Comparison of ENCODE assay signal across 26 cellular contexts in genomic region chrX:125757794-125758564, GRCh38.
DNase-seq lines count a peak whose midpoint lies in the region; ATAC-seq, FAIRE-seq and TF ChIP-seq lines count a peak whose summit lies in the region.
"Had no signal": no experiment of that assay in that cellular context is flagged by ENCODE, and none has a peak within 500 bp of the region (broad histone marks: within the 10 kb centered on the region; RNA-seq: fewer than 3 reads in every experiment).

No MANE protein-coding gene starts in this region.

- BruUV-seq in PC-3 (replicated peaks; lab: Mats Ljungman, UMichigan) = no TSS peak

- H3K36me3 ChIP-seq in MG63 = no peaks in the 10 kb centered on the region
- H3K36me3 ChIP-seq in astrocyte (ENCODE audit: insufficient read depth, low read length) = no peaks in the 10 kb centered on the region
- H3K36me3 ChIP-seq in subcutaneous abdominal adipose tissue (ENCODE audit: control insufficient read depth in 5 of 5, insufficient read depth in 5 of 5, low read length in 5 of 5) = no peaks in the 10 kb centered on the region
- no peaks in the 10 kb centered on the region for H3K36me3 ChIP-seq in colonic mucosa
- no peaks in the 10 kb centered on the region for H3K36me3 ChIP-seq in PC-3 (ENCODE audit: low read depth, low read length)
- H3K36me3 ChIP-seq: BLaER1 treated with 17β-estradiol and CSF1 and Interleukin-3, amounts not matched to agents 10 nM and 100 nM; upper lobe of right lung had no signal

- intact Hi-C loops in colonic mucosa (cut with DNase I) = no loop called here
- intact Hi-C loops in PC-3 (cut with micrococcal nuclease) = no loop called here

- H3K9me3 Mint-ChIP-seq in astrocyte (ENCODE audit: unreplicated experiment) = peaks cover 4% of the 10 kb centered on the region
- H3K9me3 Mint-ChIP-seq: stimulated activated naive CD8-positive, alpha-beta T cell treated with anti-CD3 and anti-CD28 coated beads, Interleukin-15, amount 100 ng/mL, for 72 hours had no signal

- H3K9me3 ChIP-seq in MG63 (no peaks in the 10 kb centered on the region), astrocyte (ENCODE audit: insufficient read depth, low read depth, low read length) (no peaks in the 10 kb centered on the region), subcutaneous abdominal adipose tissue (ENCODE audit: control insufficient read depth in 5 of 5, low read length in 5 of 5) (peaks cover 0 to 9% (median 6%) of the 10 kb centered on the region in 5 donors), colonic mucosa (no peaks in the 10 kb centered on the region), PC-3 (ENCODE audit: low read length) (no peaks in the 10 kb centered on the region)
- H3K9me3 ChIP-seq: upper lobe of right lung had no signal

- no peaks in the 10 kb centered on the region for H3K79me2 ChIP-seq in astrocyte (ENCODE audit: insufficient read depth, low read length)
- no peaks in the 10 kb centered on the region for H3K79me2 ChIP-seq in PC-3 (ENCODE audit: low read length)

- H3K4me1 ChIP-seq in astrocyte (ENCODE audit: insufficient read depth, low read length) = no peaks in the 10 kb centered on the region
- H3K4me1 ChIP-seq in subcutaneous abdominal adipose tissue (ENCODE audit: control insufficient read depth in 5 of 5, insufficient read depth in 5 of 5, low read length in 5 of 5) = no peaks in the 10 kb centered on the region
- no peaks in the 10 kb centered on the region for H3K4me1 ChIP-seq in colonic mucosa
- no peaks in the 10 kb centered on the region for H3K4me1 ChIP-seq in PC-3 (ENCODE audit: insufficient read depth, low read length)
- H3K4me1 ChIP-seq: BLaER1 treated with 17β-estradiol and CSF1 and Interleukin-3, amounts not matched to agents 10 nM and 100 nM; upper lobe of right lung had no signal

- peak overlapping the region; percentile 18 for H3K27ac Mint-ChIP-seq in astrocyte (ENCODE audit: unreplicated experiment)
- H3K27ac Mint-ChIP-seq: activated naive CD8-positive, alpha-beta T cell treated with anti-CD3 and anti-CD28 coated beads for 36 hours; mesothelial cell of epicardium; natural killer cell treated with Interleukin-12 subunit alpha and Interleukin-12 subunit beta and Interleukin-15 and Interleukin-18, amount 100 ng/mL, for 72 hours; progenitor cell of endocrine pancreas; stimulated activated naive CD8-positive, alpha-beta T cell treated with anti-CD3 and anti-CD28 coated beads, Interleukin-15, amount 100 ng/mL, for 72 hours had no signal

- POLR2A ChIA-PET in PC-3 (lab: Charles Lee; ENCODE audit: unreplicated experiment) = no interaction called here

- H3K4me3 ChIP-seq in MG63 = no peak overlapping the region
- no peak overlapping the region for H3K4me3 ChIP-seq in astrocyte (ENCODE audit: insufficient read depth, low read depth, low read length)
- peak overlapping the region in 4 of 5 donors; percentile 4 to 31 (median 12) for H3K4me3 ChIP-seq in subcutaneous abdominal adipose tissue (ENCODE audit: low read depth in 1 of 5, low read length in 5 of 5)
- H3K4me3 ChIP-seq in colonic mucosa = no peak overlapping the region
- H3K4me3 ChIP-seq in PC-3 (ENCODE audit: low read length) = no peak overlapping the region
- H3K4me3 ChIP-seq: BLaER1 treated with 17β-estradiol and CSF1 and Interleukin-3, amounts not matched to agents 10 nM and 100 nM; upper lobe of right lung had no signal

- H4K20me1 ChIP-seq in astrocyte (ENCODE audit: insufficient read depth, low read length) (no peaks in the 10 kb centered on the region), PC-3 (ENCODE audit: low read length) (no peaks in the 10 kb centered on the region)
- H4K20me1 ChIP-seq: BLaER1 treated with 17β-estradiol and CSF1 and Interleukin-3, amounts not matched to agents 10 nM and 100 nM had no signal

- no peaks in the 10 kb centered on the region for H3F3A ChIP-seq in PC-3 (ENCODE audit: low read length, unreplicated experiment)

- DNase-seq in SHP77 (lab: John Stamatoyannopoulos, UW) = peak; percentile 10 to 29
- DNase-seq in SHP77 treated with DMSO at 0.1 percent for 48 hours (lab: John Stamatoyannopoulos, UW) = no peak
- DNase-seq in MG63 = peak; percentile 38
- no peak for DNase-seq in astrocyte (ENCODE audit: low read depth)
- DNase-seq in colonic mucosa = no peak
- DNase-seq in PC-3 = no peak
- DNase-seq in NCI-H128 (lab: John Stamatoyannopoulos, UW; ENCODE audit: unreplicated experiment) = no peak
- DNase-seq: 8988T; activated naive CD8-positive, alpha-beta T cell treated with anti-CD3 and anti-CD28 coated beads for 36 hours; GDM1; HCEC 1CT; KBM-7; NCI-H1092; NCI-H526; small intestine; stimulated activated CD4-positive, alpha-beta T cell treated with anti-CD3 and anti-CD28 coated beads, Interleukin-4, amount 100 ng/mL, for 1 hour; stimulated activated naive CD8-positive, alpha-beta T cell treated with anti-CD3 and anti-CD28 coated beads, Interleukin-15, amount 100 ng/mL, for 72 hours; upper lobe of right lung had no signal

- TF ChIP-seq CTCF in astrocyte (IDR thresholded peaks at IDR 0.05; ENCODE audit: insufficient read depth, low read depth, low read length) (no peak), colonic mucosa (IDR thresholded peaks at IDR 0.05) (no peak), PC-3 (conservative IDR thresholded peaks at IDR 0.05; ENCODE audit: low read depth, low read length) (no peak)

- no peak for FAIRE-seq in astrocyte (lab: Jason Lieb, UNC)
- FAIRE-seq: bronchial epithelial cell, frontal cortex, small intestine had no signal

- peaks cover 2% of the 10 kb centered on the region for H3K4me1 Mint-ChIP-seq in astrocyte (ENCODE audit: low read depth, unreplicated experiment)
- H3K4me1 Mint-ChIP-seq: activated naive CD8-positive, alpha-beta T cell treated with anti-CD3 and anti-CD28 coated beads for 36 hours; mesothelial cell of epicardium; stimulated activated naive CD8-positive, alpha-beta T cell treated with anti-CD3 and anti-CD28 coated beads, Interleukin-15, amount 100 ng/mL, for 72 hours had no signal

- no peaks in the 10 kb centered on the region for H3K9me2 ChIP-seq in PC-3 (replicated peaks; ENCODE audit: low read length)

- CTCF ChIA-PET in PC-3 (lab: Charles Lee) = no interaction called here

- H3K27me3 ChIP-seq in MG63 (no peaks in the 10 kb centered on the region), astrocyte (ENCODE audit: insufficient read depth, low read length) (no peaks in the 10 kb centered on the region), subcutaneous abdominal adipose tissue (ENCODE audit: control insufficient read depth in 5 of 5, insufficient read depth in 4 of 5, low read length in 5 of 5) (no peaks in the 10 kb centered on the region), colonic mucosa (no peaks in the 10 kb centered on the region), PC-3 (ENCODE audit: low read length) (no peaks in the 10 kb centered on the region)
- H3K27me3 ChIP-seq: upper lobe of right lung had no signal

- no peak overlapping the region for H3K9ac ChIP-seq in astrocyte (ENCODE audit: low read length)
- no peak overlapping the region for H3K9ac ChIP-seq in subcutaneous abdominal adipose tissue (ENCODE audit: low read length in 5 of 5)
- H3K9ac ChIP-seq in colonic mucosa (ENCODE audit: low read depth in 2 of 2, low read length in 2 of 2) = no peak overlapping the region
- no peak overlapping the region for H3K9ac ChIP-seq in PC-3 (ENCODE audit: low read length)
- H3K9ac ChIP-seq: BLaER1 treated with 17β-estradiol and CSF1 and Interleukin-3, amounts not matched to agents 10 nM and 100 nM had no signal

- ATAC-seq in PC-3 = no peak
- ATAC-seq: natural killer cell treated with Interleukin-12 subunit alpha and Interleukin-12 subunit beta and Interleukin-15 and Interleukin-18, amount 100 ng/mL, for 72 hours; stimulated activated naive CD8-positive, alpha-beta T cell treated with anti-CD3 and anti-CD28 coated beads, Interleukin-15, amount 100 ng/mL, for 72 hours; upper lobe of right lung had no signal

- H3K36me3 Mint-ChIP-seq in astrocyte (ENCODE audit: low read depth, unreplicated experiment) = no peaks in the 10 kb centered on the region
- H3K36me3 Mint-ChIP-seq: activated naive CD8-positive, alpha-beta T cell treated with anti-CD3 and anti-CD28 coated beads for 36 hours; mesothelial cell of epicardium; natural killer cell treated with Interleukin-12 subunit alpha and Interleukin-12 subunit beta and Interleukin-15 and Interleukin-18, amount 100 ng/mL, for 72 hours had no signal

- no peak overlapping the region for H3K4me2 ChIP-seq in astrocyte (ENCODE audit: low read length)
- no peak overlapping the region for H3K4me2 ChIP-seq in PC-3 (ENCODE audit: low read length)
- H3K4me2 ChIP-seq: BLaER1 treated with 17β-estradiol and CSF1 and Interleukin-3, amounts not matched to agents 10 nM and 100 nM had no signal

- H2AFZ ChIP-seq in astrocyte (ENCODE audit: low read depth, low read length) (no peak overlapping the region), PC-3 (ENCODE audit: low read length) (no peak overlapping the region)

- H3K27ac ChIP-seq in astrocyte (ENCODE audit: low read depth, low read length) = no peak overlapping the region
- no peak overlapping the region for H3K27ac ChIP-seq in subcutaneous abdominal adipose tissue (ENCODE audit: low read depth, low read length)
- H3K27ac ChIP-seq in colonic mucosa = no peak overlapping the region
- no peak overlapping the region for H3K27ac ChIP-seq in PC-3 (ENCODE audit: low read length)
- H3K27ac ChIP-seq: BLaER1 treated with 17β-estradiol and CSF1 and Interleukin-3, amounts not matched to agents 10 nM and 100 nM; epithelial cell of prostate; upper lobe of right lung had no signal

- no peak overlapping the region for H3K4me3 Mint-ChIP-seq in astrocyte (ENCODE audit: unreplicated experiment)
- H3K4me3 Mint-ChIP-seq: activated naive CD8-positive, alpha-beta T cell treated with anti-CD3 and anti-CD28 coated beads for 36 hours; mesothelial cell of epicardium; natural killer cell treated with Interleukin-12 subunit alpha and Interleukin-12 subunit beta and Interleukin-15 and Interleukin-18, amount 100 ng/mL, for 72 hours; stimulated activated naive CD8-positive, alpha-beta T cell treated with anti-CD3 and anti-CD28 coated beads, Interleukin-15, amount 100 ng/mL, for 72 hours had no signal

- H3K27me3 Mint-ChIP-seq in astrocyte (ENCODE audit: low read depth, unreplicated experiment) = no peaks in the 10 kb centered on the region
- H3K27me3 Mint-ChIP-seq: activated naive CD8-positive, alpha-beta T cell treated with anti-CD3 and anti-CD28 coated beads for 36 hours; natural killer cell treated with Interleukin-12 subunit alpha and Interleukin-12 subunit beta and Interleukin-15 and Interleukin-18, amount 100 ng/mL, for 72 hours; progenitor cell of endocrine pancreas; stimulated activated naive CD8-positive, alpha-beta T cell treated with anti-CD3 and anti-CD28 coated beads, Interleukin-15, amount 100 ng/mL, for 72 hours had no signal

Comparison
In these comparisons a context has a peak if more than half of its experiments do, and no peak if none do; other contexts are left out.
1. DNase-seq: peak in SHP77 (2 of 2) and MG63 (single experiment); none in SHP77 treated with DMSO at 0.1 percent for 48 hours (single experiment), astrocyte (single experiment), colonic mucosa (single experiment), PC-3 (single experiment) and NCI-H128 (single experiment).
2. H3K4me3 ChIP-seq: peak in subcutaneous abdominal adipose tissue (4 of 5); none in MG63 (single experiment), astrocyte (single experiment), colonic mucosa (single experiment) and PC-3 (single experiment).